Comparison of ENCODE assay signal across 8 cellular contexts in the genomic region with DNA sequence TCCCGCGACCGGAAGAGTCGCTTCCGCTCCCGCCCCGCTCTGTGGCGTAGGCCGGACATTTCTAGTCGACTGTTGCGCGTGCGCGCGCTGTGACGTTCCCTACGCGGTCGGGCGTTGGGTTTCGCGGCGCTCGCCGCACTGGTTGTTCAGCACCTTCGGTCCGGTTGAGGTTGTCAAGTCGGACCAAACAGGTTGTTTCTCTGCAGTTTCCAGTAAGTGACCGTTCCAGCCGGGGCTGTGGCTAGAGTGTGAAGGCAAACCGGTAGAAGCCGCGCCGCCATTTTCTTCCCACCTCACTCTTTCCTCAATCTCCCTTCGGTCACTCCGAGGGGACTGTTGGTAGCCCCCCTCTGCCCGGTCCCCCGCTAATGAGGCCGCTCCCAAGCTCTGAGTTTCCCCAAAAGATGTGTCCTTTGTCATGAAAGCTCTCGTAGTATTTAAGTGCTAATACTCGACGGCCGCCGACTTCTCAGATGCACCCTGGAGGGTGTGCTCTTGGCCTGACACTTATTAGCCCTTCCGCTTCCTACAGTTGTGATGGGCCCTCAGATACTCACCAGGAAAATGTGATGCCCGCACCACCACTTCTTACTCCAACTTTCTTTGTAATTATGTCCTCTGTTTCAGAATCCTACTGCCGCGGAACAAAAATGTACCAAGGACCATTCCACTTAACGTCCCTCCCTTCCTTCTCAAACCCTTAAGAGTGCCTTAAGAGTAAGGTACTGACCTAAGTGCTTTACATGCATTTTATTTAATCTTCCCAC. TPM values are rescaled to one million over a fixed set of nuclear protein-coding genes. Genes with fewer than 3 reads are reported as not detected.
DNase-seq lines count a peak whose midpoint lies in the region; ATAC-seq and TF ChIP-seq lines count a peak whose summit lies in the region.

No MANE protein-coding gene starts in this region.

- no peak; the same call in 1 of the 2 replicates for TF ChIP-seq RAD21 in Ishikawa (IDR thresholded peaks at IDR 0.05; ENCODE audit: low read depth)

- H3K27ac Mint-ChIP-seq in activated T-helper 17 cell treated with anti-CD3 and anti-CD28 coated beads, Interleukin-2, amount 50 U/mL, for 72 hours, result peak overlapping the region; percentile 98
- H3K27ac Mint-ChIP-seq in naive thymus-derived CD4-positive, alpha-beta T cell, result peak overlapping the region; percentile 92 to 98 (median 95)
- peak overlapping the region; percentile 99 for H3K27ac Mint-ChIP-seq in stimulated activated effector memory CD8-positive, alpha-beta T cell treated with anti-CD3 and anti-CD28 coated beads, Interleukin-12 subunit alpha, Interleukin-12 subunit beta, amount 100 ng/mL, for 72 hours

- peaks cover 5% of the 10 kb centered on the region in 2 donors for H3K4me1 ChIP-seq in naive thymus-derived CD4-positive, alpha-beta T cell (ENCODE audit: control insufficient read depth in 2 of 2, insufficient read depth in 2 of 2, low read length in 2 of 2)

- H3K27me3 Mint-ChIP-seq in activated T-helper 17 cell treated with anti-CD3 and anti-CD28 coated beads, Interleukin-2, amount 50 U/mL, for 72 hours, result no peaks in the 10 kb centered on the region
- H3K27me3 Mint-ChIP-seq in naive thymus-derived CD4-positive, alpha-beta T cell, result peaks cover 0 to 5% (median 0%) of the 10 kb centered on the region in 5 donors

- no peaks in the 10 kb centered on the region for H3K9me3 ChIP-seq in naive thymus-derived CD4-positive, alpha-beta T cell (ENCODE audit: control insufficient read depth in 2 of 3, low read length in 3 of 3)

- TF ChIP-seq CTCF in fibroblast of mammary gland (conservative IDR thresholded peaks at IDR 0.05; ENCODE audit: control insufficient read depth, insufficient read depth, low read depth, low read length), result no peak

- intact Hi-C loops in naive thymus-derived CD4-positive, alpha-beta T cell (cut with micrococcal nuclease), result loop anchor here (1.0 to 5.0 kb wide), 10 partner anchors 30 to 904 kb away; partner anchors contain the start of genes RCOR3 (in 2 of the 2), SLC30A1 (in 2 of the 2), NEK2 (in 1 of the 2) and PPP2R5A (in 1 of the 2)

- no peak for TF ChIP-seq EP300 in Ishikawa (IDR thresholded peaks at IDR 0.05; ENCODE audit: borderline replicate concordance)

- DNase-seq in DMS79 (lab: John Stamatoyannopoulos, UW), result peak; percentile 84
- DNase-seq in RPMI7951 (ENCODE audit: low read depth), result peak; percentile 91
- DNase-seq in fibroblast of mammary gland (ENCODE audit: low read depth), result peak; percentile 89
- DNase-seq in naive thymus-derived CD4-positive, alpha-beta T cell, result peak; percentile 53 to 85 (median 64)
- peak; percentile 78 to 97 for DNase-seq in stimulated activated effector memory CD8-positive, alpha-beta T cell treated with anti-CD3 and anti-CD28 coated beads, Interleukin-12 subunit alpha, Interleukin-12 subunit beta, amount 100 ng/mL, for 72 hours (ENCODE audit: low spot score in 2 of 2)

- peaks cover 21% of the 10 kb centered on the region for H3K36me3 Mint-ChIP-seq in activated T-helper 17 cell treated with anti-CD3 and anti-CD28 coated beads, Interleukin-2, amount 50 U/mL, for 72 hours (ENCODE audit: low read depth)
- H3K36me3 Mint-ChIP-seq in naive thymus-derived CD4-positive, alpha-beta T cell, result peaks cover 0 to 12% (median 0%) of the 10 kb centered on the region in 5 donors
- peaks cover 23% of the 10 kb centered on the region for H3K36me3 Mint-ChIP-seq in stimulated activated effector memory CD8-positive, alpha-beta T cell treated with anti-CD3 and anti-CD28 coated beads, Interleukin-12 subunit alpha, Interleukin-12 subunit beta, amount 100 ng/mL, for 72 hours

- peak overlapping the region; percentile 80 for H3K27ac ChIP-seq in naive thymus-derived CD4-positive, alpha-beta T cell (ENCODE audit: low read depth, low read length)

- H3K4me3 Mint-ChIP-seq in activated T-helper 17 cell treated with anti-CD3 and anti-CD28 coated beads, Interleukin-2, amount 50 U/mL, for 72 hours, result peak overlapping the region; percentile 90
- H3K4me3 Mint-ChIP-seq in naive thymus-derived CD4-positive, alpha-beta T cell, result peak overlapping the region; percentile 87 to 97 (median 92)
- peak overlapping the region; percentile 86 for H3K4me3 Mint-ChIP-seq in stimulated activated effector memory CD8-positive, alpha-beta T cell treated with anti-CD3 and anti-CD28 coated beads, Interleukin-12 subunit alpha, Interleukin-12 subunit beta, amount 100 ng/mL, for 72 hours

- CTCF ChIA-PET in naive thymus-derived CD4-positive, alpha-beta T cell (lab: Charles Lee), result no interaction called here

- H3K4me1 Mint-ChIP-seq in activated T-helper 17 cell treated with anti-CD3 and anti-CD28 coated beads, Interleukin-2, amount 50 U/mL, for 72 hours, result peaks cover 31% of the 10 kb centered on the region
- peaks cover 0 to 39% (median 31%) of the 10 kb centered on the region in 7 donors for H3K4me1 Mint-ChIP-seq in naive thymus-derived CD4-positive, alpha-beta T cell
- H3K4me1 Mint-ChIP-seq in stimulated activated effector memory CD8-positive, alpha-beta T cell treated with anti-CD3 and anti-CD28 coated beads, Interleukin-12 subunit alpha, Interleukin-12 subunit beta, amount 100 ng/mL, for 72 hours, result peaks cover 45% of the 10 kb centered on the region

- ATAC-seq in GM21717 (IDR thresholded peaks at IDR 0.05; ENCODE audit: unreplicated experiment), result peak; percentile 93
- ATAC-seq in activated T-helper 17 cell treated with anti-CD3 and anti-CD28 coated beads, Interleukin-2, amount 50 U/mL, for 72 hours (replicated peaks), result peak; percentile 84
- ATAC-seq in naive thymus-derived CD4-positive, alpha-beta T cell, result peak; percentile 94
- peak; percentile 87 for ATAC-seq in stimulated activated effector memory CD8-positive, alpha-beta T cell treated with anti-CD3 and anti-CD28 coated beads, Interleukin-12 subunit alpha, Interleukin-12 subunit beta, amount 100 ng/mL, for 72 hours

- H3K9me3 Mint-ChIP-seq in activated T-helper 17 cell treated with anti-CD3 and anti-CD28 coated beads, Interleukin-2, amount 50 U/mL, for 72 hours, result no peaks in the 10 kb centered on the region
- H3K9me3 Mint-ChIP-seq in naive thymus-derived CD4-positive, alpha-beta T cell, result peaks cover 0 to 2% (median 0%) of the 10 kb centered on the region in 11 donors
- no peaks in the 10 kb centered on the region for H3K9me3 Mint-ChIP-seq in stimulated activated effector memory CD8-positive, alpha-beta T cell treated with anti-CD3 and anti-CD28 coated beads, Interleukin-12 subunit alpha, Interleukin-12 subunit beta, amount 100 ng/mL, for 72 hours

- no peaks in the 10 kb centered on the region for H3K36me3 ChIP-seq in naive thymus-derived CD4-positive, alpha-beta T cell (ENCODE audit: control insufficient read depth in 2 of 3, insufficient read depth in 3 of 3, low read length in 3 of 3)

- H3K27me3 ChIP-seq in naive thymus-derived CD4-positive, alpha-beta T cell (ENCODE audit: control insufficient read depth in 2 of 2, insufficient read depth in 2 of 2, low read length in 2 of 2), result no peaks in the 10 kb centered on the region

- POLR2A ChIA-PET in naive thymus-derived CD4-positive, alpha-beta T cell (lab: Charles Lee), result interaction anchor here (0.8 to 2.6 kb wide), 4 partner anchors 25 to 56 kb away, joined by 3 to 10 read pairs (median 4); partner anchors contain the start of gene TRAF5

- H3K4me3 ChIP-seq in fibroblast of mammary gland (ENCODE audit: control insufficient read depth, low read depth, low read length), result peak overlapping the region; percentile 88
- peak overlapping the region; percentile 77 for H3K4me3 ChIP-seq in naive thymus-derived CD4-positive, alpha-beta T cell (ENCODE audit: low read length)

TF ChIP-seq in Ishikawa, 13 proteins besides CTCF, POLR2A, EP300 and RAD21:
- TF ChIP-seq YY1 (IDR thresholded peaks at IDR 0.05; ENCODE audit: low read depth) (peak; percentile 88), MAX (IDR thresholded peaks at IDR 0.05) (peak; percentile 83), TAF1 (IDR thresholded peaks at IDR 0.05; ENCODE audit: low read depth) (peak; percentile 89), ZBTB7A (IDR thresholded peaks at IDR 0.05; ENCODE audit: low read depth) (no peak), TEAD4 (IDR thresholded peaks at IDR 0.05) (no peak), CEBPB (IDR thresholded peaks at IDR 0.05) (peak; percentile 62; the same call in 1 of the 2 replicates), CREB1 (IDR thresholded peaks at IDR 0.05; ENCODE audit: low read depth) (peak; percentile 68; the same call in 1 of the 2 replicates)
- TF ChIP-seq, protein P1, sequence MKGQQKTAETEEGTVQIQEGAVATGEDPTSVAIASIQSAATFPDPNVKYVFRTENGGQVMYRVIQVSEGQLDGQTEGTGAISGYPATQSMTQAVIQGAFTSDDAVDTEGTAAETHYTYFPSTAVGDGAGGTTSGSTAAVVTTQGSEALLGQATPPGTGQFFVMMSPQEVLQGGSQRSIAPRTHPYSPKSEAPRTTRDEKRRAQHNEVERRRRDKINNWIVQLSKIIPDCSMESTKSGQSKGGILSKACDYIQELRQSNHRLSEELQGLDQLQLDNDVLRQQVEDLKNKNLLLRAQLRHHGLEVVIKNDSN (IDR thresholded peaks at IDR 0.05), result no peak

RNA-seq across cellular contexts. Expression of gene TRAF5, which starts 56.3 kb away (rescaled TPM):
- 6.4 and 7.9 TPM in 2 replicates for total RNA-seq in RPMI7951 (2014; rRNA removed; shearing (Covaris generic))
- 10 to 100 TPM; 50.7 to 54.8 TPM for total RNA-seq in activated T-helper 17 cell treated with anti-CD3 and anti-CD28 coated beads, Interleukin-2, amount 50 U/mL, for 72 hours
- total RNA-seq in naive thymus-derived CD4-positive, alpha-beta T cell, result 10 to 100 TPM; 36.2 to 72.2 (median 55.8) TPM
- 10 to 100 TPM; 19.1 to 29.0 TPM for polyA plus RNA-seq in naive thymus-derived CD4-positive, alpha-beta T cell

Comparison
In these comparisons a context has a peak if more than half of its experiments do, and no peak if none do; other contexts are left out.
1. Peak in every context shown above with its lines: DNase-seq, ATAC-seq, H3K4me3 ChIP-seq and H3K27ac ChIP-seq.